ENCODE assay signal across 1 cellular context in the genomic region with DNA sequence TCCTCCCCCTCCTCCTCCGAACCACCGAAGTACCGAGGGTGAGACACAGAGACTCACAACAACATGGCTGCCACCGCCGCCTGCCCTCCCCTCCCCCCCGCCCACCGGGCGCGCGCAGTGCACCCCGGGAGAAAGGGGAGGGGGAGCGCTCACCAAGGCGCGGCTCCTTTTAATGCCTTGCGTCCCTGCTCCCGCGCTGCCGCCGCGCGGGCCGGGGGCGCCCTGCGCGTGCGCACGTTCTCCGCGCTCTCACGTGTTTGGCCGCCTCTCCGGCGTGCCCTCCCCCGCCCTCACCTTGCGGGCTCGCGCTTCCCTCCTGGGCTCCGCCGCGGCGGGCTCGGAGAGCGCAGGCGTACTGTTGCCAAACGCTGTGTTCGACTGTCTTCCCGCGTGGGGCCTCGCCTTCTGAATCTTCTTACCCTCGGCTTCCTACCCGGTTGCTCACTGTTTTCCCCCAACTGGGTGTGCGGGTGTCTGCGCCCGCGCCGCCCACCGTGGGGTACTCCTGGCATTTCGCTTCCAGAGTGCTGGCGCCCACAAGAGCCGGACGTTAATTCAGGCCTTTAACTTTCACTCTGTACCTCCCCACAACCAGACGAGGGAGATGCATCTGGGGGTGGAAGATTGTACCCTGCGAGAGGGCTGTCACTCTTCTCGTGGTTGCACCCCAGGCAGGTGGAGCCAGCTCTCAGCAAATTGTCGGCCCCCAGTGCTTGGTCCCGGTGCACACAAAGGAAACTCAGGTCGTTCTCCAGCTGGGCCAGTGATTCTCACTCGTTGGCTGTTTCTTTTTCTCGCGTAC.
TF ChIP-seq lines count a peak whose summit lies in the region.

A gene with protein sequence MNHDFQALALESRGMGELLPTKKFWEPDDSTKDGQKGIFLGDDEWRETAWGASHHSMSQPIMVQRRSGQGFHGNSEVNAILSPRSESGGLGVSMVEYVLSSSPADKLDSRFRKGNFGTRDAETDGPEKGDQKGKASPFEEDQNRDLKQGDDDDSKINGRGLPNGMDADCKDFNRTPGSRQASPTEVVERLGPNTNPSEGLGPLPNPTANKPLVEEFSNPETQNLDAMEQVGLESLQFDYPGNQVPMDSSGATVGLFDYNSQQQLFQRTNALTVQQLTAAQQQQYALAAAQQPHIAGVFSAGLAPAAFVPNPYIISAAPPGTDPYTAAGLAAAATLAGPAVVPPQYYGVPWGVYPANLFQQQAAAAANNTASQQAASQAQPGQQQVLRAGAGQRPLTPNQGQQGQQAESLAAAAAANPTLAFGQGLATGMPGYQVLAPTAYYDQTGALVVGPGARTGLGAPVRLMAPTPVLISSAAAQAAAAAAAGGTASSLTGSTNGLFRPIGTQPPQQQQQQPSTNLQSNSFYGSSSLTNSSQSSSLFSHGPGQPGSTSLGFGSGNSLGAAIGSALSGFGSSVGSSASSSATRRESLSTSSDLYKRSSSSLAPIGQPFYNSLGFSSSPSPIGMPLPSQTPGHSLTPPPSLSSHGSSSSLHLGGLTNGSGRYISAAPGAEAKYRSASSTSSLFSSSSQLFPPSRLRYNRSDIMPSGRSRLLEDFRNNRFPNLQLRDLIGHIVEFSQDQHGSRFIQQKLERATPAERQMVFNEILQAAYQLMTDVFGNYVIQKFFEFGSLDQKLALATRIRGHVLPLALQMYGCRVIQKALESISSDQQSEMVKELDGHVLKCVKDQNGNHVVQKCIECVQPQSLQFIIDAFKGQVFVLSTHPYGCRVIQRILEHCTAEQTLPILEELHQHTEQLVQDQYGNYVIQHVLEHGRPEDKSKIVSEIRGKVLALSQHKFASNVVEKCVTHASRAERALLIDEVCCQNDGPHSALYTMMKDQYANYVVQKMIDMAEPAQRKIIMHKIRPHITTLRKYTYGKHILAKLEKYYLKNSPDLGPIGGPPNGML (minus strand): TSS at position 92 of the 802 bp plus-strand sequence. CDS start 23,484 bp downstream, outside the sequence.

TF ChIP-seq in K562, 482 proteins besides CTCF, POLR2A, EP300 and RAD21 (continued from another document and continues in another):
- TF ChIP-seq, protein P1, sequence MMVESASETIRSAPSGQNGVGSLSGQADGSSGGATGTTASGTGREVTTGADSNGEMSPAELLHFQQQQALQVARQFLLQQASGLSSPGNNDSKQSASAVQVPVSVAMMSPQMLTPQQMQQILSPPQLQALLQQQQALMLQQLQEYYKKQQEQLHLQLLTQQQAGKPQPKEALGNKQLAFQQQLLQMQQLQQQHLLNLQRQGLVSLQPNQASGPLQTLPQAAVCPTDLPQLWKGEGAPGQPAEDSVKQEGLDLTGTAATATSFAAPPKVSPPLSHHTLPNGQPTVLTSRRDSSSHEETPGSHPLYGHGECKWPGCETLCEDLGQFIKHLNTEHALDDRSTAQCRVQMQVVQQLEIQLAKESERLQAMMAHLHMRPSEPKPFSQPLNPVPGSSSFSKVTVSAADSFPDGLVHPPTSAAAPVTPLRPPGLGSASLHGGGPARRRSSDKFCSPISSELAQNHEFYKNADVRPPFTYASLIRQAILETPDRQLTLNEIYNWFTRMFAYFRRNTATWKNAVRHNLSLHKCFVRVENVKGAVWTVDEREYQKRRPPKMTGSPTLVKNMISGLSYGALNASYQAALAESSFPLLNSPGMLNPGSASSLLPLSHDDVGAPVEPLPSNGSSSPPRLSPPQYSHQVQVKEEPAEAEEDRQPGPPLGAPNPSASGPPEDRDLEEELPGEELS (CRISPR knock-in tag; IDR thresholded peaks at IDR 0.05; ENCODE audit: borderline replicate concordance), result peak; percentile 91; the same call in 1 of the 2 replicates
- TF ChIP-seq NBN (IDR thresholded peaks at IDR 0.05; ENCODE audit: low read depth), result peak; percentile 82
- TF ChIP-seq, protein P2, sequence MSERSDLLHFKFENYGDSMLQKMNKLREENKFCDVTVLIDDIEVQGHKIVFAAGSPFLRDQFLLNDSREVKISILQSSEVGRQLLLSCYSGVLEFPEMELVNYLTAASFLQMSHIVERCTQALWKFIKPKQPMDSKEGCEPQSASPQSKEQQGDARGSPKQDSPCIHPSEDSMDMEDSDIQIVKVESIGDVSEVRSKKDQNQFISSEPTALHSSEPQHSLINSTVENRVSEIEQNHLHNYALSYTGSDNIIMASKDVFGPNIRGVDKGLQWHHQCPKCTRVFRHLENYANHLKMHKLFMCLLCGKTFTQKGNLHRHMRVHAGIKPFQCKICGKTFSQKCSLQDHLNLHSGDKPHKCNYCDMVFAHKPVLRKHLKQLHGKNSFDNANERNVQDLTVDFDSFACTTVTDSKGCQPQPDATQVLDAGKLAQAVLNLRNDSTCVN (CRISPR knock-in tag; IDR thresholded peaks at IDR 0.05), result no peak
- no peak for TF ChIP-seq SREBF2 (CRISPR knock-in tag; IDR thresholded peaks at IDR 0.05)
- no peak for TF ChIP-seq ARHGAP35 (IDR thresholded peaks at IDR 0.05; ENCODE audit: partially characterized antibody)
- TF ChIP-seq PCBP1 (IDR thresholded peaks at IDR 0.05; ENCODE audit: low read depth, low read length, poor library complexity, severe bottlenecking), result peak; percentile 27
- TF ChIP-seq POLR3G (IDR thresholded peaks at IDR 0.05; ENCODE audit: extremely low read depth, insufficient read length, insufficient replicate concordance), result no peak
- peak; percentile 83 for TF ChIP-seq ZNF143 (CRISPR knock-in tag; IDR thresholded peaks at IDR 0.05)
- TF ChIP-seq, protein P3, sequence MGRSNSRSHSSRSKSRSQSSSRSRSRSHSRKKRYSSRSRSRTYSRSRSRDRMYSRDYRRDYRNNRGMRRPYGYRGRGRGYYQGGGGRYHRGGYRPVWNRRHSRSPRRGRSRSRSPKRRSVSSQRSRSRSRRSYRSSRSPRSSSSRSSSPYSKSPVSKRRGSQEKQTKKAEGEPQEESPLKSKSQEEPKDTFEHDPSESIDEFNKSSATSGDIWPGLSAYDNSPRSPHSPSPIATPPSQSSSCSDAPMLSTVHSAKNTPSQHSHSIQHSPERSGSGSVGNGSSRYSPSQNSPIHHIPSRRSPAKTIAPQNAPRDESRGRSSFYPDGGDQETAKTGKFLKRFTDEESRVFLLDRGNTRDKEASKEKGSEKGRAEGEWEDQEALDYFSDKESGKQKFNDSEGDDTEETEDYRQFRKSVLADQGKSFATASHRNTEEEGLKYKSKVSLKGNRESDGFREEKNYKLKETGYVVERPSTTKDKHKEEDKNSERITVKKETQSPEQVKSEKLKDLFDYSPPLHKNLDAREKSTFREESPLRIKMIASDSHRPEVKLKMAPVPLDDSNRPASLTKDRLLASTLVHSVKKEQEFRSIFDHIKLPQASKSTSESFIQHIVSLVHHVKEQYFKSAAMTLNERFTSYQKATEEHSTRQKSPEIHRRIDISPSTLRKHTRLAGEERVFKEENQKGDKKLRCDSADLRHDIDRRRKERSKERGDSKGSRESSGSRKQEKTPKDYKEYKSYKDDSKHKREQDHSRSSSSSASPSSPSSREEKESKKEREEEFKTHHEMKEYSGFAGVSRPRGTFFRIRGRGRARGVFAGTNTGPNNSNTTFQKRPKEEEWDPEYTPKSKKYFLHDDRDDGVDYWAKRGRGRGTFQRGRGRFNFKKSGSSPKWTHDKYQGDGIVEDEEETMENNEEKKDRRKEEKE (IDR thresholded peaks at IDR 0.05; ENCODE audit: borderline replicate concordance in 1 of 2, control insufficient read depth in 1 of 2, low read depth in 2 of 2, low read length in 1 of 2), result peak in 1 of 2 experiments; percentile 11; a peak in 1 of 4 replicates
- no peak for TF ChIP-seq NR2F6 (CRISPR knock-in tag; IDR thresholded peaks at IDR 0.05)
- TF ChIP-seq MAZ (CRISPR knock-in tag; conservative IDR thresholded peaks at IDR 0.05 in 1 of 2, IDR thresholded peaks at IDR 0.05 in 1 of 2), result peak; percentile 95 to 99
- TF ChIP-seq, protein P4, sequence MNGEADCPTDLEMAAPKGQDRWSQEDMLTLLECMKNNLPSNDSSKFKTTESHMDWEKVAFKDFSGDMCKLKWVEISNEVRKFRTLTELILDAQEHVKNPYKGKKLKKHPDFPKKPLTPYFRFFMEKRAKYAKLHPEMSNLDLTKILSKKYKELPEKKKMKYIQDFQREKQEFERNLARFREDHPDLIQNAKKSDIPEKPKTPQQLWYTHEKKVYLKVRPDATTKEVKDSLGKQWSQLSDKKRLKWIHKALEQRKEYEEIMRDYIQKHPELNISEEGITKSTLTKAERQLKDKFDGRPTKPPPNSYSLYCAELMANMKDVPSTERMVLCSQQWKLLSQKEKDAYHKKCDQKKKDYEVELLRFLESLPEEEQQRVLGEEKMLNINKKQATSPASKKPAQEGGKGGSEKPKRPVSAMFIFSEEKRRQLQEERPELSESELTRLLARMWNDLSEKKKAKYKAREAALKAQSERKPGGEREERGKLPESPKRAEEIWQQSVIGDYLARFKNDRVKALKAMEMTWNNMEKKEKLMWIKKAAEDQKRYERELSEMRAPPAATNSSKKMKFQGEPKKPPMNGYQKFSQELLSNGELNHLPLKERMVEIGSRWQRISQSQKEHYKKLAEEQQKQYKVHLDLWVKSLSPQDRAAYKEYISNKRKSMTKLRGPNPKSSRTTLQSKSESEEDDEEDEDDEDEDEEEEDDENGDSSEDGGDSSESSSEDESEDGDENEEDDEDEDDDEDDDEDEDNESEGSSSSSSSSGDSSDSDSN (IDR thresholded peaks at IDR 0.05; ENCODE audit: borderline replicate concordance in 1 of 2, low read depth in 2 of 2, low read length in 2 of 2), result no peak
- no peak for TF ChIP-seq ZC3H11A (IDR thresholded peaks at IDR 0.05; ENCODE audit: low read depth, low read length)
- TF ChIP-seq, protein P5, sequence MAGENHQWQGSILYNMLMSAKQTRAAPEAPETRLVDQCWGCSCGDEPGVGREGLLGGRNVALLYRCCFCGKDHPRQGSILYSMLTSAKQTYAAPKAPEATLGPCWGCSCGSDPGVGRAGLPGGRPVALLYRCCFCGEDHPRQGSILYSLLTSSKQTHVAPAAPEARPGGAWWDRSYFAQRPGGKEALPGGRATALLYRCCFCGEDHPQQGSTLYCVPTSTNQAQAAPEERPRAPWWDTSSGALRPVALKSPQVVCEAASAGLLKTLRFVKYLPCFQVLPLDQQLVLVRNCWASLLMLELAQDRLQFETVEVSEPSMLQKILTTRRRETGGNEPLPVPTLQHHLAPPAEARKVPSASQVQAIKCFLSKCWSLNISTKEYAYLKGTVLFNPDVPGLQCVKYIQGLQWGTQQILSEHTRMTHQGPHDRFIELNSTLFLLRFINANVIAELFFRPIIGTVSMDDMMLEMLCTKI (IDR thresholded peaks at IDR 0.05; ENCODE audit: partially characterized antibody), result no peak
- TF ChIP-seq LARP7 (IDR thresholded peaks at IDR 0.05), result peak; percentile 83; the same call in 1 of the 2 replicates
- TF ChIP-seq, protein P6, sequence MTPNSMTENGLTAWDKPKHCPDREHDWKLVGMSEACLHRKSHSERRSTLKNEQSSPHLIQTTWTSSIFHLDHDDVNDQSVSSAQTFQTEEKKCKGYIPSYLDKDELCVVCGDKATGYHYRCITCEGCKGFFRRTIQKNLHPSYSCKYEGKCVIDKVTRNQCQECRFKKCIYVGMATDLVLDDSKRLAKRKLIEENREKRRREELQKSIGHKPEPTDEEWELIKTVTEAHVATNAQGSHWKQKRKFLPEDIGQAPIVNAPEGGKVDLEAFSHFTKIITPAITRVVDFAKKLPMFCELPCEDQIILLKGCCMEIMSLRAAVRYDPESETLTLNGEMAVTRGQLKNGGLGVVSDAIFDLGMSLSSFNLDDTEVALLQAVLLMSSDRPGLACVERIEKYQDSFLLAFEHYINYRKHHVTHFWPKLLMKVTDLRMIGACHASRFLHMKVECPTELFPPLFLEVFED (CRISPR knock-in tag; conservative IDR thresholded peaks at IDR 0.05), result no peak
- TF ChIP-seq, protein P7, sequence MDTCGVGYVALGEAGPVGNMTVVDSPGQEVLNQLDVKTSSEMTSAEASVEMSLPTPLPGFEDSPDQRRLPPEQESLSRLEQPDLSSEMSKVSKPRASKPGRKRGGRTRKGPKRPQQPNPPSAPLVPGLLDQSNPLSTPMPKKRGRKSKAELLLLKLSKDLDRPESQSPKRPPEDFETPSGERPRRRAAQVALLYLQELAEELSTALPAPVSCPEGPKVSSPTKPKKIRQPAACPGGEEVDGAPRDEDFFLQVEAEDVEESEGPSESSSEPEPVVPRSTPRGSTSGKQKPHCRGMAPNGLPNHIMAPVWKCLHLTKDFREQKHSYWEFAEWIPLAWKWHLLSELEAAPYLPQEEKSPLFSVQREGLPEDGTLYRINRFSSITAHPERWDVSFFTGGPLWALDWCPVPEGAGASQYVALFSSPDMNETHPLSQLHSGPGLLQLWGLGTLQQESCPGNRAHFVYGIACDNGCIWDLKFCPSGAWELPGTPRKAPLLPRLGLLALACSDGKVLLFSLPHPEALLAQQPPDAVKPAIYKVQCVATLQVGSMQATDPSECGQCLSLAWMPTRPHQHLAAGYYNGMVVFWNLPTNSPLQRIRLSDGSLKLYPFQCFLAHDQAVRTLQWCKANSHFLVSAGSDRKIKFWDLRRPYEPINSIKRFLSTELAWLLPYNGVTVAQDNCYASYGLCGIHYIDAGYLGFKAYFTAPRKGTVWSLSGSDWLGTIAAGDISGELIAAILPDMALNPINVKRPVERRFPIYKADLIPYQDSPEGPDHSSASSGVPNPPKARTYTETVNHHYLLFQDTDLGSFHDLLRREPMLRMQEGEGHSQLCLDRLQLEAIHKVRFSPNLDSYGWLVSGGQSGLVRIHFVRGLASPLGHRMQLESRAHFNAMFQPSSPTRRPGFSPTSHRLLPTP (IDR thresholded peaks at IDR 0.05; ENCODE audit: borderline replicate concordance, extremely low read depth, insufficient read length), result no peak
- no peak for TF ChIP-seq CAMTA2 (CRISPR knock-in tag; conservative IDR thresholded peaks at IDR 0.05)
- TF ChIP-seq MIER1 (IDR thresholded peaks at IDR 0.05; ENCODE audit: low read depth), result no peak; the same call in 1 of the 2 replicates
- TF ChIP-seq RUNX1 (IDR thresholded peaks at IDR 0.05; ENCODE audit: low read depth), result peak; percentile 12; the same call in 1 of the 2 replicates
- TF ChIP-seq ESRRA (IDR thresholded peaks at IDR 0.05; ENCODE audit: borderline replicate concordance, low read depth), result peak; percentile 56; the same call in 1 of the 2 replicates
- no peak; a peak in 2 of 4 replicates for TF ChIP-seq KDM4B (IDR thresholded peaks at IDR 0.05; ENCODE audit: borderline replicate concordance in 2 of 2, low read depth in 1 of 2)
- no peak for TF ChIP-seq COPS2 (conservative IDR thresholded peaks at IDR 0.05)
- no peak for TF ChIP-seq CCAR2 (IDR thresholded peaks at IDR 0.05; ENCODE audit: low read depth, low read length)
- no peak for TF ChIP-seq POLR3A (IDR thresholded peaks at IDR 0.05; ENCODE audit: borderline replicate concordance, extremely low read depth, insufficient read depth, insufficient read length)
- TF ChIP-seq, protein P8, sequence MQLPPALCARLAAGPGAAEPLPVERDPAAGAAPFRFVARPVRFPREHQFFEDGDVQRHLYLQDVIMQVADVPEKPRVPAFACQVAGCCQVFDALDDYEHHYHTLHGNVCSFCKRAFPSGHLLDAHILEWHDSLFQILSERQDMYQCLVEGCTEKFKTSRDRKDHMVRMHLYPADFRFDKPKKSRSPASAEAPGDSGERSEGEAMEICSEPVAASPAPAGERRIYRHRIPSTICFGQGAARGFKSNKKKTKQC (CRISPR knock-in tag; IDR thresholded peaks at IDR 0.05), result peak; percentile 92
- TF ChIP-seq FOXA1 (IDR thresholded peaks at IDR 0.05; ENCODE audit: borderline replicate concordance), result no peak
- TF ChIP-seq, protein P9, sequence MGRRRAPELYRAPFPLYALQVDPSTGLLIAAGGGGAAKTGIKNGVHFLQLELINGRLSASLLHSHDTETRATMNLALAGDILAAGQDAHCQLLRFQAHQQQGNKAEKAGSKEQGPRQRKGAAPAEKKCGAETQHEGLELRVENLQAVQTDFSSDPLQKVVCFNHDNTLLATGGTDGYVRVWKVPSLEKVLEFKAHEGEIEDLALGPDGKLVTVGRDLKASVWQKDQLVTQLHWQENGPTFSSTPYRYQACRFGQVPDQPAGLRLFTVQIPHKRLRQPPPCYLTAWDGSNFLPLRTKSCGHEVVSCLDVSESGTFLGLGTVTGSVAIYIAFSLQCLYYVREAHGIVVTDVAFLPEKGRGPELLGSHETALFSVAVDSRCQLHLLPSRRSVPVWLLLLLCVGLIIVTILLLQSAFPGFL (CRISPR knock-in tag; IDR thresholded peaks at IDR 0.05), result no peak
- TF ChIP-seq NR4A1 (CRISPR knock-in tag; IDR thresholded peaks at IDR 0.05), result no peak
- TF ChIP-seq NR4A1 (tag; IDR thresholded peaks at IDR 0.05), result peak; percentile 75
- no peak for TF ChIP-seq ADNP (tag; IDR thresholded peaks at IDR 0.05)
- no peak for TF ChIP-seq SIX5 (IDR thresholded peaks at IDR 0.05; ENCODE audit: borderline replicate concordance in 1 of 2, insufficient read depth in 1 of 2, low read depth in 1 of 2, low read length in 2 of 2)
